In the genomic region with DNA sequence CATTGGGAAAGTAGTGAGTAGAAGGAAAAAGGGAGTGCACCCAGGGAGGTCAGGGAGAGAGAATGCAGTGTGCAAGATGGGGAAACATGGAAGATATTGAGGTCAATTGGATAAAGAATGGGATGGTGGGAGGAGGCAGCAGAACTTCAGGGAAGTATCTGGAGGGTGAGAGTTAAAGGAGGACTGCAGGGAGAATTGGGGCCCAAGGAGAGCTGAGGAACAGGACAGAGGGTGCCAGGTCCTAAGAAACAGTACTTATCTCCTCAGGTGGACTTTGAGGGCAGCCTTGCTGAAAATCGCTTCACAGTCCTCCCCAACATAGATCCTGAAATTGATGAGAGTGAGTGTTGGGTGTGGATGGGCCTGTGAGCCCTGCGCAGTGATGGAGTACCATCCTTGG, we compare ENCODE assay signal across 31 cellular contexts. TPM values are rescaled to one million over a fixed set of nuclear protein-coding genes. Genes with fewer than 3 reads are reported as not detected.
"Had no signal": no experiment of that assay in that cellular context is flagged by ENCODE, and none has a peak within 500 bp of the region (broad histone marks: within the 10 kb centered on the region; RNA-seq: fewer than 3 reads in every experiment).

No MANE protein-coding gene starts in this region.

- H3K27me3 ChIP-seq: ascending aorta, breast epithelium, cardiac muscle cell, colonic mucosa, foreskin keratinocyte, gastroesophageal sphincter, heart right ventricle had no signal

- H3K9me3 ChIP-seq: ascending aorta, breast epithelium, colonic mucosa, gastroesophageal sphincter, heart right ventricle had no signal

- H3K27ac ChIP-seq: ascending aorta, breast epithelium, cardiac muscle cell, colonic mucosa, foreskin keratinocyte, gastroesophageal sphincter, heart right ventricle, WERI-Rb-1 had no signal

- H3K27ac Mint-ChIP-seq: activated CD4-positive, alpha-beta memory T cell treated with anti-CD3 and anti-CD28 coated beads, Interleukin-2, amount 10 ng/mL, durations not matched to agents 7 days and 5 days; activated naive CD8-positive, alpha-beta T cell; activated T-helper 17 cell treated with anti-CD3 and anti-CD28 coated beads, Interleukin-2, amount 50 U/mL, for 72 hours had no signal

- H3K4me3 Mint-ChIP-seq: activated B cell treated with CpG ODN at 0.5 μM for 24 hours; activated CD4-positive, alpha-beta memory T cell treated with anti-CD3 and anti-CD28 coated beads, Interleukin-2, amount 10 ng/mL, durations not matched to agents 7 days and 5 days; activated CD4-positive, alpha-beta T cell treated with anti-CD3 and anti-CD28 coated beads, Interleukin-2, amount 10 ng/mL, durations not matched to agents 7 days and 5 days; activated naive CD8-positive, alpha-beta T cell; activated T-cell treated with anti-CD3 and anti-CD28 coated beads, Interleukin-2, amount 50 U/mL, for 4 hours; activated T-helper 17 cell treated with anti-CD3 and anti-CD28 coated beads, Interleukin-2, amount 50 U/mL, for 72 hours; brain; endodermal cell had no signal

- H3K4me3 ChIP-seq: ascending aorta, breast epithelium, cardiac muscle cell, colonic mucosa, gastroesophageal sphincter, heart right ventricle had no signal

- DNase-seq: activated B cell treated with CpG ODN at 0.5 μM for 24 hours; activated CD4-positive, alpha-beta memory T cell treated with anti-CD3 and anti-CD28 coated beads, Interleukin-2, amount 10 ng/mL, durations not matched to agents 7 days and 5 days; activated CD4-positive, alpha-beta T cell treated with anti-CD3 and anti-CD28 coated beads, Interleukin-2, amount 10 ng/mL, durations not matched to agents 7 days and 5 days; activated CD4-positive, alpha-beta T cell treated with anti-CD3 and anti-CD28 coated beads, Interleukin-2, amount 50 U/mL, for 4 hours; activated CD8-positive, alpha-beta memory T cell treated with anti-CD3 and anti-CD28 coated beads, Interleukin-2, amount 50 U/mL, for 48 hours; activated effector memory CD4-positive, alpha-beta T cell treated with Interleukin-2 at 50 U/mL for 16 hours; activated gamma-delta T cell treated with Interleukin-2 at 50 U/mL for 16 hours; activated naive CD4-positive, alpha-beta T cell treated with anti-CD3 and anti-CD28 coated beads, Interleukin-2, amount 50 U/mL, for 16 hours; activated naive CD4-positive, alpha-beta T cell treated with Interleukin-2 at 50 U/mL for 16 hours; activated T-cell treated with anti-CD3 and anti-CD28 coated beads for 4 hours; activated T-cell treated with anti-CD3 and anti-CD28 coated beads, Interleukin-2, amount 50 U/mL, for 4 hours; central memory CD4-positive, alpha-beta T cell; cerebellar nuclear complex; colonic mucosa; effector memory CD4-positive, alpha-beta T cell; endodermal cell; foreskin keratinocyte; heart right ventricle; SW 1271; T-helper 1 cell; T1000; WERI-Rb-1 had no signal

- H3K9me3 Mint-ChIP-seq: activated B cell treated with CpG ODN at 0.5 μM for 24 hours; activated CD4-positive, alpha-beta memory T cell treated with anti-CD3 and anti-CD28 coated beads, Interleukin-2, amount 10 ng/mL, durations not matched to agents 7 days and 5 days; activated CD4-positive, alpha-beta T cell treated with anti-CD3 and anti-CD28 coated beads, Interleukin-2, amount 10 ng/mL, durations not matched to agents 7 days and 5 days; activated T-cell treated with anti-CD3 and anti-CD28 coated beads, Interleukin-2, amount 50 U/mL, for 4 hours; activated T-helper 17 cell treated with anti-CD3 and anti-CD28 coated beads, Interleukin-2, amount 50 U/mL, for 72 hours; brain; endodermal cell had no signal

- H3K36me3 ChIP-seq: ascending aorta, breast epithelium, cardiac muscle cell, colonic mucosa, WERI-Rb-1 had no signal

- H3K27me3 Mint-ChIP-seq: activated B cell treated with CpG ODN at 0.5 μM for 24 hours; activated CD4-positive, alpha-beta memory T cell treated with anti-CD3 and anti-CD28 coated beads, Interleukin-2, amount 10 ng/mL, durations not matched to agents 7 days and 5 days; activated CD4-positive, alpha-beta T cell treated with anti-CD3 and anti-CD28 coated beads, Interleukin-2, amount 10 ng/mL, durations not matched to agents 7 days and 5 days; activated naive CD8-positive, alpha-beta T cell; activated T-helper 17 cell treated with anti-CD3 and anti-CD28 coated beads, Interleukin-2, amount 50 U/mL, for 72 hours; brain had no signal

- ATAC-seq: activated CD4-positive, CD25-positive, alpha-beta regulatory T cell treated with anti-CD3 and anti-CD28 coated beads, Interleukin-2, amount 50 U/mL, for 24 hours; activated T-cell treated with anti-CD3 and anti-CD28 coated beads, Interleukin-2, amount 50 U/mL, for 4 hours; activated T-helper 17 cell treated with anti-CD3 and anti-CD28 coated beads, Interleukin-2, amount 50 U/mL, for 72 hours; esophagus mucosa; foreskin keratinocyte; gastroesophageal sphincter; heart right ventricle had no signal

- H3K4me1 Mint-ChIP-seq: activated B cell treated with CpG ODN at 0.5 μM for 24 hours had no signal

- H3K4me1 ChIP-seq: ascending aorta, breast epithelium, colonic mucosa, foreskin keratinocyte had no signal

RNA-seq across cellular contexts. Expression of gene SAPCD1, which starts 4.2 kb away (rescaled TPM):
- total RNA-seq: ascending aorta had no signal

RNA-seq across cellular contexts. Expression of gene VWA7, which starts 18.8 kb away (rescaled TPM):
- total RNA-seq: ascending aorta had no signal
